9 cellular contexts compared by ENCODE assay signal in the genomic region with DNA sequence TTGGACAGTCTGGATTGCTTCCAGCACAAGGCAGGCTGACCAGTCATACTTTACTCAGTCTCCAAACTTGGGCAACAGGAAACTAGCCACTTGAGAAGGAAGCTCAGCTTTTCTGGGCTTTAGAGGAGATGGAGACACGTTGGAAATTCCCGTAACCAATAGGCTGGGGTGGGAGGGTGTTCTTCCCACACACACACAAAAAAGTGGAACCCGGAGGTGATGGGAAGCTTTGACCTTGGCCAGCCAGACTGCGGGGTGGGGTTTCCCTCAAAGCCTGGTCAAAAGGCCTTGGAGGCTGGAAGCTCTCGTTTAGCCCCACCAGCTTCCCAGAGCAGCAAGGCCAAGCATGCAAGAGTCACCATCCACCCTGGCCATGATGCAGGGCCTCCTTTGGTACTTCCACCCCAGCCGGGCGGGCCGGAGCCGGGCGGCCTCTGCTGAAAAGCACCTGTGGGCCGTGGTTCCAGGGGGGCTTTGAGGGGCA.
DNase-seq lines count a peak whose midpoint lies in the region; ATAC-seq and TF ChIP-seq lines count a peak whose summit lies in the region.
"Had no signal": no experiment of that assay in that cellular context is flagged by ENCODE, and none has a peak within 500 bp of the region (broad histone marks: within the 10 kb centered on the region; RNA-seq: fewer than 3 reads in every experiment).

No MANE protein-coding gene starts in this region.

- DNase-seq in SK-N-SH = no peak
- peak; percentile 69 for DNase-seq in epithelial cell of esophagus (ENCODE audit: low read depth)
- no peak for DNase-seq in lung (ENCODE audit: low spot score)
- DNase-seq in type B pancreatic cell (ENCODE audit: extremely low spot score, unreplicated experiment) = peak; percentile 66
- no peak for DNase-seq in GDM1 (lab: John Stamatoyannopoulos, UW)
- no peak for DNase-seq in C1 segment of cervical spinal cord (lab: John Stamatoyannopoulos, UW)
- DNase-seq in DMS 273 treated with DMSO at 0.1 percent for 48 hours (lab: John Stamatoyannopoulos, UW) = no peak
- DNase-seq in KG1 (lab: John Stamatoyannopoulos, UW) = no peak

- TF ChIP-seq EP300 in SK-N-SH (IDR thresholded peaks at IDR 0.05; ENCODE audit: borderline replicate concordance in 1 of 2, low read depth in 1 of 2, low read length in 1 of 2) = no peak

- peak overlapping the region; percentile 52; the same call in 1 of the 2 replicates for H3K4me2 ChIP-seq in SK-N-SH

- no peak for TF ChIP-seq RAD21 in SK-N-SH (IDR thresholded peaks at IDR 0.05; ENCODE audit: low read length)

- H3K9me3 ChIP-seq in SK-N-SH (no peaks in the 10 kb centered on the region), lung (ENCODE audit: control insufficient read depth in 2 of 2, insufficient read depth in 1 of 2, low read length in 1 of 2) (no peaks in the 10 kb centered on the region)

- peaks cover 4% of the 10 kb centered on the region for H3F3A ChIP-seq in SK-N-SH (replicated peaks; ENCODE audit: insufficient read depth)

- no peaks in the 10 kb centered on the region for H3K27me3 ChIP-seq in SK-N-SH (ENCODE audit: insufficient read depth)
- no peaks in the 10 kb centered on the region for H3K27me3 ChIP-seq in lung (ENCODE audit: control insufficient read depth, insufficient read depth)

- no peaks in the 10 kb centered on the region for H3K27me3 Mint-ChIP-seq in type B pancreatic cell

- no peaks in the 10 kb centered on the region for H4K20me1 ChIP-seq in SK-N-SH (ENCODE audit: insufficient read depth)

- H3K9me2 ChIP-seq in SK-N-SH = no peaks in the 10 kb centered on the region

- WGBS in SK-N-SH (ENCODE audit: low lambda C conversion rate) = 94% methylated on average over 7 of the region's 11 CpGs
- 73 to 85% methylated on average over 11 of the region's 11 CpGs for WGBS in lung, 2 donors

- no peak overlapping the region for H2AFZ ChIP-seq in SK-N-SH (ENCODE audit: low read depth)

- peaks cover 4% of the 10 kb centered on the region for H3K4me1 Mint-ChIP-seq in type B pancreatic cell (ENCODE audit: unreplicated experiment)

- H3K36me3 ChIP-seq in SK-N-SH (replicated peaks in 1 of 2; ENCODE audit: control insufficient read depth in 1 of 2, insufficient read depth in 2 of 2, low read length in 1 of 2) (peaks cover 0 to 11% of the 10 kb centered on the region in 2 experiments), lung (ENCODE audit: control insufficient read depth in 2 of 2, insufficient read depth in 2 of 2, low read length in 2 of 2) (peaks cover 0 to 13% of the 10 kb centered on the region in 2 donors)

- no peaks in the 10 kb centered on the region for H3K9me3 Mint-ChIP-seq in type B pancreatic cell

- CTCF ChIA-PET in SK-N-SH (lab: Yijun Ruan, JAX) = interaction anchor here (0.9 to 1.6 kb wide), 6 partner anchors 16 to 462 kb away, joined by 3 to 12 read pairs (median 3); no protein-coding TSS in a partner anchor

- H3K4me3 Mint-ChIP-seq in type B pancreatic cell = no peak overlapping the region

- H3K27ac Mint-ChIP-seq in type B pancreatic cell = no peak overlapping the region

- POLR2A ChIA-PET in SK-N-SH (lab: Yijun Ruan, JAX) = no interaction called here

- no peak for TF ChIP-seq CTCF in SK-N-SH (IDR thresholded peaks at IDR 0.05)
- no peak for TF ChIP-seq CTCF in epithelial cell of esophagus (IDR thresholded peaks at IDR 0.05; ENCODE audit: insufficient read depth, low read depth, low read length, missing control alignments)
- no peak for TF ChIP-seq CTCF in lung (IDR thresholded peaks at IDR 0.05; ENCODE audit: control extremely low read depth, extremely low read depth)
- no peak for TF ChIP-seq CTCF in type B pancreatic cell (conservative IDR thresholded peaks at IDR 0.05)

- no peaks in the 10 kb centered on the region for H3K79me2 ChIP-seq in SK-N-SH (ENCODE audit: insufficient read depth)

- H3K27ac ChIP-seq in SK-N-SH (ENCODE audit: low read depth in 2 of 2, low read length in 1 of 2) (peak overlapping the region in 1 of 2 experiments; percentile 42; a peak in 3 of 4 replicates), lung (ENCODE audit: low read depth in 1 of 2, low read length in 1 of 2) (peak overlapping the region; percentile 62 to 83)

- H3K9ac ChIP-seq in SK-N-SH = no peak overlapping the region

- ATAC-seq in lung (ENCODE audit: insufficient read depth, low FRiP score) = peak; percentile 67

- H3K4me3 ChIP-seq in SK-N-SH (ENCODE audit: low read depth in 2 of 2, low read length in 1 of 2) = no peak overlapping the region
- H3K4me3 ChIP-seq in epithelial cell of esophagus (ENCODE audit: low read length) = no peak overlapping the region
- no peak overlapping the region for H3K4me3 ChIP-seq in lung
- H3K4me3 ChIP-seq: skin epidermis had no signal

- peaks cover 14% of the 10 kb centered on the region for H3K36me3 Mint-ChIP-seq in type B pancreatic cell

- peaks cover 12 to 18% of the 10 kb centered on the region in 2 experiments; a peak in 2 of 4 replicates for H3K4me1 ChIP-seq in SK-N-SH (ENCODE audit: control insufficient read depth in 1 of 2, insufficient read depth in 2 of 2, low read depth in 1 of 2, low read length in 1 of 2)
- H3K4me1 ChIP-seq in lung (ENCODE audit: control insufficient read depth in 2 of 2, insufficient read depth in 2 of 2, low read length in 2 of 2) = peaks cover 9 to 12% of the 10 kb centered on the region in 2 donors

TF ChIP-seq in SK-N-SH, 30 proteins besides CTCF, POLR2A, EP300 and RAD21:
- no peak for TF ChIP-seq RFX5 (IDR thresholded peaks at IDR 0.05; ENCODE audit: low read length)
- TF ChIP-seq POLR2AphosphoS5 (IDR thresholded peaks at IDR 0.05; ENCODE audit: low read depth, low read length) = no peak
- TF ChIP-seq, protein P1, sequence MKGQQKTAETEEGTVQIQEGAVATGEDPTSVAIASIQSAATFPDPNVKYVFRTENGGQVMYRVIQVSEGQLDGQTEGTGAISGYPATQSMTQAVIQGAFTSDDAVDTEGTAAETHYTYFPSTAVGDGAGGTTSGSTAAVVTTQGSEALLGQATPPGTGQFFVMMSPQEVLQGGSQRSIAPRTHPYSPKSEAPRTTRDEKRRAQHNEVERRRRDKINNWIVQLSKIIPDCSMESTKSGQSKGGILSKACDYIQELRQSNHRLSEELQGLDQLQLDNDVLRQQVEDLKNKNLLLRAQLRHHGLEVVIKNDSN (IDR thresholded peaks at IDR 0.05; ENCODE audit: borderline replicate concordance, low read depth) = no peak

Comparison
In these comparisons a context has a peak if more than half of its experiments do, and no peak if none do; other contexts are left out.
1. DNase-seq: peak in epithelial cell of esophagus (single experiment) and type B pancreatic cell (single experiment); none in SK-N-SH (single experiment), lung (single experiment), GDM1 (single experiment), C1 segment of cervical spinal cord (0 of 14), DMS 273 treated with DMSO at 0.1 percent for 48 hours (single experiment) and KG1 (single experiment).